In the genomic region with DNA sequence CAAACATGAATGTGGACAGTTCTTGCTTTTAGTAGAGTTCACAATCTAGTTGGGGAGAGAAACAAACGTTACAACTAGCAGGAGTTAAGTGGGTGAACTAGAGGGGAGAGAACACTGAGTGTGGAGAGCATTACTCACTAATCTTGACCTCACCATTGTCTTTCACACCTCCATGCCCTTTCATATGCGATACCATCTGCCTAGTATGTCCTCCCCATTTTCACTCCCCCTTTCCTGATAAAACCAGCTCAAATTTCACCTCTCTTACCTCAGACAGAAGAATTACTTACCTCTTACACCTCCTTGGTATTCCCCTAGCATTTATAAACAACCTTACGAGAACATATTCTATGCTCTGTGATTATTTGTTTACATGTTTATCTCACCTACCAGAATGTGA, we compare ENCODE assay signal across 27 cellular contexts.
"Had no signal": no experiment of that assay in that cellular context is flagged by ENCODE, and none has a peak within 500 bp of the region (broad histone marks: within the 10 kb centered on the region; RNA-seq: fewer than 3 reads in every experiment).

No MANE protein-coding gene starts in this region.

- H3K4me3 ChIP-seq: adrenal gland, ascending aorta, heart right ventricle, sigmoid colon, smooth muscle cell, thoracic aorta, upper lobe of left lung had no signal

- H3K27ac Mint-ChIP-seq: activated CD4-positive, alpha-beta memory T cell treated with anti-CD3 and anti-CD28 coated beads, Interleukin-2, amount 10 ng/mL, durations not matched to agents 7 days and 5 days; activated CD4-positive, alpha-beta T cell treated with anti-CD3 and anti-CD28 coated beads, Interleukin-2, amount 10 ng/mL, durations not matched to agents 24 days and 14 days; activated naive CD4-positive, alpha-beta T cell treated with anti-CD3 and anti-CD28 coated beads, Interleukin-2, amount 50 U/mL, for 24 hours; activated T-helper 1 cell treated with anti-CD3 and anti-CD28 coated beads, Interleukin-12 subunit alpha, Interleukin-12 subunit beta, Interleukin-2, Interleukin-4 antibody, amounts not matched to agents 30 ng/mL and 10 ng/mL and 1 ng/mL, durations not matched to agents 14 hours and 24 hours and 36 hours; natural killer cell treated with Interleukin-12 subunit alpha and Interleukin-12 subunit beta and Interleukin-15 and Interleukin-18, amount 100 ng/mL, for 72 hours; progenitor cell of endocrine pancreas; stimulated activated memory B cell treated with anti-CD40 and anti-IgM and Interleukin-4, amounts not matched to agents 10 μg/mL and 1 μg/mL and 100 μg/mL, for 72 hours; T-helper 1 cell treated with Interleukin-12 subunit alpha and Interleukin-12 subunit beta and Interleukin-4 antibody, amounts not matched to agents 30 μg/mL and 1 μg/mL, for 36 hours had no signal

- DNase-seq: activated CD4-positive, alpha-beta memory T cell treated with anti-CD3 and anti-CD28 coated beads, Interleukin-2, amount 10 ng/mL, durations not matched to agents 7 days and 5 days; activated CD4-positive, alpha-beta T cell treated with anti-CD3 and anti-CD28 coated beads, Interleukin-2, amount 10 ng/mL, durations not matched to agents 24 days and 14 days; activated CD4-positive, CD25-positive, alpha-beta regulatory T cell; activated gamma-delta T cell treated with Interleukin-2 at 50 U/mL for 16 hours; adrenal gland; central memory CD4-positive, alpha-beta T cell; dermis blood vessel endothelial cell; effector CD8-positive, alpha-beta T cell; erythroblast; foreskin fibroblast; heart right ventricle; islet precursor cell; left cardiac atrium; retina; sigmoid colon; stimulated activated CD4-positive, alpha-beta T cell treated with anti-CD3 and anti-CD28 coated beads, Interleukin-15, amount 100 ng/mL, for 24 hours; T1000; upper lobe of left lung had no signal

- H3K36me3 ChIP-seq: adrenal gland, ascending aorta, heart right ventricle, sigmoid colon, thoracic aorta, upper lobe of left lung had no signal

- ATAC-seq: heart right ventricle; left cardiac atrium; natural killer cell treated with Interleukin-12 subunit alpha and Interleukin-12 subunit beta and Interleukin-15 and Interleukin-18, amount 100 ng/mL, for 72 hours; stimulated activated memory B cell treated with anti-CD40 and anti-IgM and Interleukin-4, amounts not matched to agents 10 μg/mL and 1 μg/mL and 100 μg/mL, for 72 hours had no signal

- H3K9me3 ChIP-seq: adrenal gland, ascending aorta, sigmoid colon, thoracic aorta had no signal

- H3K27ac ChIP-seq: adrenal gland, ascending aorta, heart right ventricle, sigmoid colon, thoracic aorta, upper lobe of left lung had no signal

- H3K4me1 Mint-ChIP-seq: activated CD4-positive, alpha-beta memory T cell treated with anti-CD3 and anti-CD28 coated beads, Interleukin-2, amount 10 ng/mL, durations not matched to agents 7 days and 5 days; activated naive CD4-positive, alpha-beta T cell treated with anti-CD3 and anti-CD28 coated beads, Interleukin-2, amount 50 U/mL, for 24 hours; stimulated activated memory B cell treated with anti-CD40 and anti-IgM and Interleukin-4, amounts not matched to agents 10 μg/mL and 1 μg/mL and 100 μg/mL, for 72 hours had no signal

- H3K4me2 ChIP-seq: smooth muscle cell had no signal

- H3K27me3 Mint-ChIP-seq: activated CD4-positive, alpha-beta memory T cell treated with anti-CD3 and anti-CD28 coated beads, Interleukin-2, amount 10 ng/mL, durations not matched to agents 7 days and 5 days; activated CD4-positive, alpha-beta T cell treated with anti-CD3 and anti-CD28 coated beads, Interleukin-2, amount 10 ng/mL, durations not matched to agents 24 days and 14 days; activated naive CD4-positive, alpha-beta T cell treated with anti-CD3 and anti-CD28 coated beads, Interleukin-2, amount 50 U/mL, for 24 hours; progenitor cell of endocrine pancreas; stimulated activated memory B cell treated with anti-CD40 and anti-IgM and Interleukin-4, amounts not matched to agents 10 μg/mL and 1 μg/mL and 100 μg/mL, for 72 hours had no signal

- H3K4me3 Mint-ChIP-seq: activated CD4-positive, alpha-beta memory T cell treated with anti-CD3 and anti-CD28 coated beads, Interleukin-2, amount 10 ng/mL, durations not matched to agents 7 days and 5 days; activated CD4-positive, alpha-beta T cell treated with anti-CD3 and anti-CD28 coated beads, Interleukin-2, amount 10 ng/mL, durations not matched to agents 24 days and 14 days; activated naive CD4-positive, alpha-beta T cell treated with anti-CD3 and anti-CD28 coated beads, Interleukin-2, amount 50 U/mL, for 24 hours; activated T-helper 1 cell treated with anti-CD3 and anti-CD28 coated beads, Interleukin-12 subunit alpha, Interleukin-12 subunit beta, Interleukin-2, Interleukin-4 antibody, amounts not matched to agents 30 ng/mL and 10 ng/mL and 1 ng/mL, durations not matched to agents 14 hours and 24 hours and 36 hours; natural killer cell treated with Interleukin-12 subunit alpha and Interleukin-12 subunit beta and Interleukin-15 and Interleukin-18, amount 100 ng/mL, for 72 hours; stimulated activated memory B cell treated with anti-CD40 and anti-IgM and Interleukin-4, amounts not matched to agents 10 μg/mL and 1 μg/mL and 100 μg/mL, for 72 hours; T-helper 1 cell treated with Interleukin-12 subunit alpha and Interleukin-12 subunit beta and Interleukin-4 antibody, amounts not matched to agents 30 μg/mL and 1 μg/mL, for 36 hours had no signal

- H3K4me1 ChIP-seq: adrenal gland, ascending aorta, heart right ventricle, sigmoid colon, upper lobe of left lung had no signal

- H3K27me3 ChIP-seq: adrenal gland, ascending aorta, sigmoid colon, upper lobe of left lung had no signal

- H3K9me3 Mint-ChIP-seq: activated CD4-positive, alpha-beta memory T cell treated with anti-CD3 and anti-CD28 coated beads, Interleukin-2, amount 10 ng/mL, durations not matched to agents 7 days and 5 days; activated CD4-positive, alpha-beta T cell treated with anti-CD3 and anti-CD28 coated beads, Interleukin-2, amount 10 ng/mL, durations not matched to agents 24 days and 14 days; activated naive CD4-positive, alpha-beta T cell treated with anti-CD3 and anti-CD28 coated beads, Interleukin-2, amount 50 U/mL, for 24 hours; activated T-helper 1 cell treated with anti-CD3 and anti-CD28 coated beads, Interleukin-12 subunit alpha, Interleukin-12 subunit beta, Interleukin-2, Interleukin-4 antibody, amounts not matched to agents 30 ng/mL and 10 ng/mL and 1 ng/mL, durations not matched to agents 14 hours and 24 hours and 36 hours; natural killer cell treated with Interleukin-12 subunit alpha and Interleukin-12 subunit beta and Interleukin-15 and Interleukin-18, amount 100 ng/mL, for 72 hours; T-helper 1 cell treated with Interleukin-12 subunit alpha and Interleukin-12 subunit beta and Interleukin-4 antibody, amounts not matched to agents 30 μg/mL and 1 μg/mL, for 36 hours had no signal

- H3K36me3 Mint-ChIP-seq: natural killer cell treated with Interleukin-12 subunit alpha and Interleukin-12 subunit beta and Interleukin-15 and Interleukin-18, amount 100 ng/mL, for 72 hours had no signal
